8 cellular contexts compared by ENCODE assay signal in genomic region chr22:20702546-20703413, GRCh38.
DNase-seq lines count a peak whose midpoint lies in the region; ATAC-seq and TF ChIP-seq lines count a peak whose summit lies in the region.
"Not testable (repeated sequence)": the region's sequence is repeated elsewhere in the genome, so short reads cannot be mapped to it uniquely, and the experiment has no call there.

No MANE protein-coding gene starts in this region.

- in situ Hi-C loops in GM18951 (cut with MboI; ENCODE audit: low sequenced_read_pairs, unreplicated experiment): not testable (repeated sequence)

- peak; percentile 71 for ATAC-seq in HG03159 (IDR thresholded peaks at IDR 0.05; ENCODE audit: unreplicated experiment)

- peak; percentile 47 for TF ChIP-seq POLR2A in GM18951 (IDR thresholded peaks at IDR 0.05; ENCODE audit: extremely low read depth, insufficient read depth, insufficient read length)

- peak overlapping the region; percentile 58 for H3K4me3 ChIP-seq in WI38 (ENCODE audit: low read depth, low read length)
- peak overlapping the region; percentile 59 to 62 for H3K4me3 ChIP-seq in cardiac fibroblast (replicated peaks in 1 of 2; ENCODE audit: low read depth in 2 of 2, low read length in 2 of 2)

- DNase-seq in AG08395 (ENCODE audit: low spot score): peak; percentile 94
- peak; percentile 93 for DNase-seq in NCI-H2227 (lab: John Stamatoyannopoulos, UW; ENCODE audit: unreplicated experiment)
- peak; percentile 96 for DNase-seq in cardiac fibroblast (ENCODE audit: low read depth in 2 of 2)
- DNase-seq in inferior parietal cortex (ENCODE audit: extremely low spot score): peak; percentile 77
- DNase-seq in stimulated activated CD4-positive, alpha-beta T cell treated with anti-CD3 and anti-CD28 coated beads, Interleukin-12 subunit alpha, Interleukin-12 subunit beta, amount 100 ng/mL, for 24 hours (ENCODE audit: low read depth in 2 of 2): peak; percentile 95 to 97

- TF ChIP-seq CTCF in WI38 (IDR thresholded peaks at IDR 0.05; ENCODE audit: low read depth, low read length); cardiac fibroblast (IDR thresholded peaks at IDR 0.05; ENCODE audit: low read depth, low read length): not testable (repeated sequence)

Comparison
In these comparisons a context has a peak if more than half of its experiments do, and no peak if none do; other contexts are left out.
1. Peak in every context shown above with its lines: DNase-seq, ATAC-seq and H3K4me3 ChIP-seq.